Comparison of ENCODE assay signal across 20 cellular contexts in the genomic region with DNA sequence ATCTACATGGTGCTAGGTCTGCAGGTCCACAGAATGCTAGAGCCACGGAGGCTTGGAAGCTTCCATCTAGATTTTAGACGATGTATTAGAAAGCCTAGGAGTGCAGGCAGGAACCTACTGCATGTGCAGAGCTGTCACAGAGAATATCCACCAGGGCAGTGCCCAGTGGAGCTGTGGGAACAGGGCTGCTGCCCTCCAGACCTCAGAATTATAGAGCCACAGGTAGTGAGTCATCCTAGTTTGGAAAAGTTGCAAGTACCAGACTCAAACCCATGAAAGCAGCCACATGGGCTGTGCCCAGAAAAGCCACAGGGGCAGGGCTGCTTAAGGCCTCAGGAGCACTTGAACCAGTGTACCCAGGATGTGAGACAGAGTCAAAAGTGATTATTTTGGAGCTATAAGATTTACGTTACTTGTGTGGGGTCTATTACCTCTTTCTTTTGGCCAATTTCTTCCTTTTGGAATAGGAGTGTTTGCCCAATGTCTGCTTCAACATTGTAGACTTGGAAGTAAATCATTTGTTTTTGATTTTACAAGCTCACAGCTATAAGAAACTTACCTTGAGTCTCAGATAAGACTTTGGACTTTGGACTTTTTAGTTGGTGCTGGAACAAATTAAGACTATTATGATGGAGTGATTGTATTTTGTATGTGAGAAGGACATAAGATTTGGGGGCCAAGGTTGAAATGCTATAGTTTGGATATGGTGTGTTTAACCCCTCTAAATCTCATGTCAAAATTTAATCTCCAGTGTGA.
DNase-seq lines count a peak whose midpoint lies in the region; ATAC-seq and TF ChIP-seq lines count a peak whose summit lies in the region.
"Had no signal": no experiment of that assay in that cellular context is flagged by ENCODE, and none has a peak within 500 bp of the region (broad histone marks: within the 10 kb centered on the region; RNA-seq: fewer than 3 reads in every experiment).

No MANE protein-coding gene starts in this region.

- CTCF ChIA-PET in PC-9 (lab: Charles Lee) = no interaction called here

- 50 to 68% methylated on average over 1 to 3 of the region's 3 CpGs for WGBS in body of pancreas, 2 donors

- H3K79me2 ChIP-seq in PC-9 (ENCODE audit: low read depth) = no peaks in the 10 kb centered on the region

- H3K9me2 ChIP-seq in PC-9 (ENCODE audit: insufficient read depth) = no peaks in the 10 kb centered on the region

- H3K4me2 ChIP-seq in PC-9 = no peak overlapping the region

- no peak overlapping the region for H3K4me3 Mint-ChIP-seq in nephron progenitor cell
- H3K4me3 Mint-ChIP-seq: CD4-positive, CD25-positive, alpha-beta regulatory T cell; CD8-positive, alpha-beta memory T cell had no signal

- no peaks in the 10 kb centered on the region for H3K27me3 ChIP-seq in body of pancreas
- H3K27me3 ChIP-seq in uterus = peaks cover 0 to 6% of the 10 kb centered on the region in 2 donors
- H3K27me3 ChIP-seq in PC-9 (ENCODE audit: insufficient read depth, low read depth) = peaks cover 11% of the 10 kb centered on the region
- H3K27me3 ChIP-seq: BE2C had no signal

- H3K36me3 Mint-ChIP-seq in nephron progenitor cell (ENCODE audit: low read depth) = no peaks in the 10 kb centered on the region
- H3K36me3 Mint-ChIP-seq: CD4-positive, CD25-positive, alpha-beta regulatory T cell; CD8-positive, alpha-beta memory T cell had no signal

- H3K4me1 Mint-ChIP-seq in nephron progenitor cell = peaks cover 6% of the 10 kb centered on the region
- H3K4me1 Mint-ChIP-seq: CD4-positive, CD25-positive, alpha-beta regulatory T cell; CD8-positive, alpha-beta memory T cell had no signal

- no peak overlapping the region for H2AFZ ChIP-seq in PC-9
- H2AFZ ChIP-seq: GM23248 had no signal

- H3K9me3 ChIP-seq in body of pancreas (no peaks in the 10 kb centered on the region), mucosa of descending colon (no peaks in the 10 kb centered on the region), uterus (no peaks in the 10 kb centered on the region), PC-9 (ENCODE audit: insufficient read depth, low read depth) (no peaks in the 10 kb centered on the region; the same call in 1 of the 2 replicates)
- H3K9me3 ChIP-seq: BE2C, HAP-1 had no signal

- TF ChIP-seq POLR2A in body of pancreas (IDR thresholded peaks at IDR 0.05) (no peak), uterus (IDR thresholded peaks at IDR 0.05) (no peak)

- peaks cover 55% of the 10 kb centered on the region for H3K4me1 ChIP-seq in body of pancreas
- no peaks in the 10 kb centered on the region for H3K4me1 ChIP-seq in mucosa of descending colon (ENCODE audit: low read depth)
- H3K4me1 ChIP-seq in uterus = no peaks in the 10 kb centered on the region
- no peaks in the 10 kb centered on the region for H3K4me1 ChIP-seq in PC-9 (replicated peaks; ENCODE audit: insufficient read depth)
- H3K4me1 ChIP-seq: BE2C had no signal

- POLR2A ChIA-PET in PC-9 (lab: Charles Lee; ENCODE audit: unreplicated experiment) = no interaction called here

- H3K27ac ChIP-seq in 22Rv1 = peak overlapping the region; percentile 48
- H3K27ac ChIP-seq in body of pancreas = peak overlapping the region; percentile 59 to 72 (median 63)
- H3K27ac ChIP-seq in uterus = no peak overlapping the region
- no peak overlapping the region for H3K27ac ChIP-seq in PC-9
- H3K27ac ChIP-seq: GM23248 had no signal

- H3K4me3 ChIP-seq in body of pancreas (no peak overlapping the region), mucosa of descending colon (no peak overlapping the region), uterus (no peak overlapping the region), PC-9 (no peak overlapping the region)
- H3K4me3 ChIP-seq: GM23248, HAP-1 had no signal

- ATAC-seq in body of pancreas (peak; percentile 59), mucosa of descending colon (peak; percentile 69)

- no peak for TF ChIP-seq CTCF in 22Rv1 (IDR thresholded peaks at IDR 0.05)
- peak in 1 of 7 experiments; percentile 19 for TF ChIP-seq CTCF in body of pancreas (IDR thresholded peaks at IDR 0.05)
- TF ChIP-seq CTCF in mucosa of descending colon (IDR thresholded peaks at IDR 0.05) = no peak
- TF ChIP-seq CTCF in uterus (IDR thresholded peaks at IDR 0.05) = no peak
- TF ChIP-seq CTCF in nephron progenitor cell (IDR thresholded peaks at IDR 0.05) = no peak
- no peak for TF ChIP-seq CTCF in PC-9 (conservative IDR thresholded peaks at IDR 0.05)

- BruUV-seq in PC-9 (replicated peaks; lab: Mats Ljungman, UMichigan) = no TSS peak

- no peaks in the 10 kb centered on the region for H3K36me3 ChIP-seq in body of pancreas (replicated peaks in 1 of 2; ENCODE audit: insufficient read depth in 1 of 2, low read depth in 2 of 2)
- H3K36me3 ChIP-seq in mucosa of descending colon (ENCODE audit: low read depth) = no peaks in the 10 kb centered on the region
- H3K36me3 ChIP-seq in uterus = no peaks in the 10 kb centered on the region
- H3K36me3 ChIP-seq in PC-9 (ENCODE audit: low read depth) = no peaks in the 10 kb centered on the region
- H3K36me3 ChIP-seq: BE2C, HAP-1 had no signal

- peak; percentile 23 for DNase-seq in HT1080 (ENCODE audit: low read depth)
- DNase-seq in body of pancreas = peak; percentile 23 to 72 (median 40)
- DNase-seq in mucosa of descending colon = no peak
- no peak for DNase-seq in uterus
- DNase-seq in nephron progenitor cell = no peak
- DNase-seq in PC-9 = no peak
- no peak for DNase-seq in stimulated activated CD4-positive, alpha-beta T cell treated with anti-CD3 and anti-CD28 coated beads, Interleukin-2, amount 100 ng/mL, for 48 hours
- DNase-seq: ACHN; BE2C; C1 segment of cervical spinal cord; CD4-positive, CD25-positive, alpha-beta regulatory T cell; CD8-positive, alpha-beta memory T cell; COR-L47; DMS 273 treated with DMSO at 0.1 percent for 48 hours; DMS79; GDM1; GM23248; IMR-90 had no signal

- no peak overlapping the region for H3K27ac Mint-ChIP-seq in nephron progenitor cell
- H3K27ac Mint-ChIP-seq: CD4-positive, CD25-positive, alpha-beta regulatory T cell; CD8-positive, alpha-beta memory T cell had no signal

- no peaks in the 10 kb centered on the region for H3K9me3 Mint-ChIP-seq in nephron progenitor cell

- intact Hi-C loops in body of pancreas (cut with DNase I) (no loop called here), mucosa of descending colon (cut with DNase I, micrococcal nuclease) (no loop called here), uterus (cut with DNase I; ENCODE audit: low total_unique reads) (no loop called here), PC-9 (cut with micrococcal nuclease; ENCODE audit: unreplicated experiment) (no loop called here)

- peaks cover 43% of the 10 kb centered on the region for H3K27me3 Mint-ChIP-seq in nephron progenitor cell (ENCODE audit: low read depth, poor library complexity)

- H3F3A ChIP-seq in PC-9 (ENCODE audit: insufficient read depth, low read depth) = no peaks in the 10 kb centered on the region

- H4K20me1 ChIP-seq in PC-9 (ENCODE audit: insufficient read depth) = no peaks in the 10 kb centered on the region

Comparison
In these comparisons a context has a peak if more than half of its experiments do, and no peak if none do; other contexts are left out.
1. H3K27ac ChIP-seq: peak in 22Rv1 (single experiment) and body of pancreas (4 of 4); none in uterus (0 of 2) and PC-9 (single experiment).
2. DNase-seq: peak in HT1080 (single experiment) and body of pancreas (4 of 4); none in mucosa of descending colon (0 of 3), uterus (0 of 2), nephron progenitor cell (single experiment), PC-9 (0 of 2) and stimulated activated CD4-positive, alpha-beta T cell treated with anti-CD3 and anti-CD28 coated beads, Interleukin-2, amount 100 ng/mL, for 48 hours (0 of 2).